In the genomic region with DNA sequence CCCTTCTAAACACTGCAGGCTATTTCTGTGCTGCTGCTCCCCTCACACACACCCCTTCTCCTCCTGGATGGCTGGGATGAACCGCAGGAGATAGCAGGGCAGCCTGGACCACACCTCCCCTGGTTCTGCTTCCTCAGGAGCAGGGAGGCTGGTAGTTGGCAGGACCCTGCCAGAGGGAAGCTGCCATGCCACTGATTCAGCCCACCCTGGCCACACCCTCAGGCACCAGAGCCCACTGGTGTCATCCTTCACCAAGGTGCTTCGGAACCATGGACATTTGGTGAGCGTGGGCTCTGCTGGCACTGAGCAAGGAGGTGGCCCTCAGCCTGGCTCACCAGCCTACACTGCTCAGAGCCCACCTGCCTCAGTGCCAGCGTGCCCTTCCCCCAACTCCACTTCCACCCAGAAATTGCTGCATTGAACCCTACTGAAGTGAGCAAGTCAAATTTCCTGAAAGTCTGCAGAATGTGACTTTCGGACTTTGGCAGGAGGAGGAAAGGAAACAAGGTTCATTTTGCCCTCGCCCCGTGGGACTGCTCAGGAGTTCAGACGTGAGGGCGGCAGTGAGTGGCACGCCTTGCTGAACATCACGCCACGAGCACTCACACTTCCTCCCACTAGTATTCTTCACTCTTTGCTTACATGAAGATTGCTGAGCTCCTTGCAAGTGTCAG, we compare ENCODE assay signal across 9 cellular contexts. TPM values are rescaled to one million over a fixed set of nuclear protein-coding genes. Genes with fewer than 3 reads are reported as not detected.
DNase-seq lines count a peak whose midpoint lies in the region; ATAC-seq and TF ChIP-seq lines count a peak whose summit lies in the region.
"Had no signal": no experiment of that assay in that cellular context is flagged by ENCODE, and none has a peak within 500 bp of the region (broad histone marks: within the 10 kb centered on the region; RNA-seq: fewer than 3 reads in every experiment).

No MANE protein-coding gene starts in this region.

- H3K4me3 ChIP-seq in esophagus squamous epithelium = peak overlapping the region in 3 of 4 donors; percentile 8 to 56 (median 29)

- H3K36me3 ChIP-seq in esophagus squamous epithelium = no peaks in the 10 kb centered on the region

- H3K4me1 Mint-ChIP-seq in nephron progenitor cell = peaks cover 84% of the 10 kb centered on the region

- H3K4me3 Mint-ChIP-seq in nephron progenitor cell = peak overlapping the region; percentile 69

- H3K36me3 Mint-ChIP-seq in nephron progenitor cell (ENCODE audit: low read depth) = no peaks in the 10 kb centered on the region

- no peak for TF ChIP-seq CTCF in esophagus squamous epithelium (IDR thresholded peaks at IDR 0.05)
- no peak for TF ChIP-seq CTCF in nephron progenitor cell (IDR thresholded peaks at IDR 0.05)

- H3K9me3 ChIP-seq in esophagus squamous epithelium = no peaks in the 10 kb centered on the region

- H3K27ac ChIP-seq in esophagus squamous epithelium = peak overlapping the region; percentile 6 to 74 (median 64)

- peaks cover 10 to 66% (median 16%) of the 10 kb centered on the region in 3 donors for H3K4me1 ChIP-seq in esophagus squamous epithelium

- H3K9me3 Mint-ChIP-seq in nephron progenitor cell = no peaks in the 10 kb centered on the region

- peaks cover 0 to 41% (median 0%) of the 10 kb centered on the region in 4 donors for H3K27me3 ChIP-seq in esophagus squamous epithelium

- intact Hi-C loops in Right ventricle myocardium inferior (cut with DNase I) = no loop called here
- intact Hi-C loops in cardiac septum (cut with DNase I) = no loop called here
- intact Hi-C loops in esophagus squamous epithelium (cut with DNase I) = no loop called here
- intact Hi-C loops in posterior vena cava (cut with DNase I) = no loop called here

- DNase-seq in Right ventricle myocardium inferior (ENCODE audit: missing footprints) (no peak), cardiac septum (ENCODE audit: low spot score) (no peak), esophagus squamous epithelium (lab: John Stamatoyannopoulos, UW) (no peak), nephron progenitor cell (no peak), HUDEP-2 (lab: John Stamatoyannopoulos, UW; ENCODE audit: unreplicated experiment in 76 of 76) (no peak), posterior vena cava (ENCODE audit: low spot score) (no peak)
- DNase-seq: activated naive CD4-positive, alpha-beta T cell treated with Interleukin-2 at 50 U/mL for 16 hours had no signal

- TF ChIP-seq POLR2A in esophagus squamous epithelium (IDR thresholded peaks at IDR 0.05) = no peak

- WGBS in esophagus squamous epithelium, 2 donors = 69 to 80% methylated on average over 8 to 9 of the region's 12 CpGs

- no peaks in the 10 kb centered on the region for H3K27me3 Mint-ChIP-seq in nephron progenitor cell (ENCODE audit: low read depth, poor library complexity)

- H3K27ac Mint-ChIP-seq in nephron progenitor cell = peak overlapping the region; percentile 98

- ATAC-seq in Right ventricle myocardium inferior (peak; percentile 16), HG03039 (IDR thresholded peaks at IDR 0.05; ENCODE audit: unreplicated experiment) (no peak), HG03565 (IDR thresholded peaks at IDR 0.05; ENCODE audit: unreplicated experiment) (no peak)

RNA-seq across cellular contexts. Expression of a gene that starts 26.3 kb away (rescaled TPM):
- 3.2 TPM for total RNA-seq in Right ventricle myocardium inferior
- 1.1 TPM for total RNA-seq in cardiac septum
- 1 to 10 TPM in 2 of 4 donors, under 1 TPM in 2; 0.31 to 4.4 (median 1.4) TPM for total RNA-seq in esophagus squamous epithelium
- 1 to 10 TPM; 3.0 to 5.0 TPM for total RNA-seq in posterior vena cava

RNA-seq across cellular contexts. Expression of a gene that starts 43.4 kb away (rescaled TPM):
- total RNA-seq in Right ventricle myocardium inferior (232 TPM), cardiac septum (168 TPM), esophagus squamous epithelium (100 to 1,000 TPM; 177 to 369 (median 237) TPM), posterior vena cava (100 to 1,000 TPM; 148 to 160 TPM)
